ENCODE assay signal across 14 cellular contexts in the genomic region with DNA sequence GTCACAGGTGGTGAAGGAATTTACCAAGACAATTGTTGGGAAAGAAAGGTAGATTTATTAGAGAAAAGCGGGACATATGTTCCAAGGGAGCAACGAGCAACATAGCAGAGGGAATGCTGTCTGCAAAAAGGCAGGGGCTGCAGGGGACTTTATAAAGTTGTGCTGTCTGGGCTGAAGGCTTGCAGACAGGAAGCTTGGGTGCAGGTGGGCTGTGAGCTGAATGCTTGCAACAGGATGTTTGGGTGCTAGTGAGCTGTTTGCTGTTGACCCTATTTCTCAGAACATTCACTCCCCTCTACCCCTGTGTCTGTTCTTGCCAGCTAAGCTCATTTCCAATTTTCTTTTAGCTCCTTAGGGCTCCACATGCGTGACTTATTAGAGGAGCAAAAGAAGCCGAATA. TPM values are rescaled to one million over a fixed set of nuclear protein-coding genes. Genes with fewer than 3 reads are reported as not detected.
DNase-seq lines count a peak whose midpoint lies in the region; ATAC-seq and TF ChIP-seq lines count a peak whose summit lies in the region.
"Had no signal": no experiment of that assay in that cellular context is flagged by ENCODE, and none has a peak within 500 bp of the region (broad histone marks: within the 10 kb centered on the region; RNA-seq: fewer than 3 reads in every experiment).

No MANE protein-coding gene starts in this region.

- H3K27ac ChIP-seq in effector memory CD4-positive, alpha-beta T cell (ENCODE audit: insufficient read depth, low read length, poor library complexity, severe bottlenecking): no peak overlapping the region
- H3K27ac ChIP-seq in thymus (ENCODE audit: low read depth): peak overlapping the region; percentile 100
- H3K27ac ChIP-seq: RWPE1 had no signal

- peaks cover 4% of the 10 kb centered on the region for H3K27me3 Mint-ChIP-seq in activated naive CD4-positive, alpha-beta T cell treated with anti-CD3 and anti-CD28 coated beads, Interleukin-2, amount 10 ng/mL, durations not matched to agents 7 days and 5 days
- H3K27me3 Mint-ChIP-seq in activated CD8-positive, alpha-beta T cell treated with anti-CD3 and anti-CD28 coated beads for 36 hours: no peaks in the 10 kb centered on the region

- peak overlapping the region; percentile 43 for H3K4me3 Mint-ChIP-seq in activated naive CD4-positive, alpha-beta T cell treated with anti-CD3 and anti-CD28 coated beads, Interleukin-2, amount 10 ng/mL, durations not matched to agents 7 days and 5 days
- peak overlapping the region; percentile 77 for H3K4me3 Mint-ChIP-seq in activated CD8-positive, alpha-beta T cell treated with anti-CD3 and anti-CD28 coated beads for 36 hours
- H3K4me3 Mint-ChIP-seq: nephron had no signal

- ATAC-seq in activated CD8-positive, alpha-beta T cell treated with anti-CD3 and anti-CD28 coated beads for 36 hours: peak; percentile 82
- ATAC-seq in GM21447 (IDR thresholded peaks at IDR 0.05; ENCODE audit: unreplicated experiment): no peak
- ATAC-seq: left ventricle myocardium superior had no signal

- peaks cover 33% of the 10 kb centered on the region for H3K4me1 Mint-ChIP-seq in activated naive CD4-positive, alpha-beta T cell treated with anti-CD3 and anti-CD28 coated beads, Interleukin-2, amount 10 ng/mL, durations not matched to agents 7 days and 5 days
- H3K4me1 Mint-ChIP-seq in activated CD8-positive, alpha-beta T cell treated with anti-CD3 and anti-CD28 coated beads for 36 hours (ENCODE audit: low read depth): peaks cover 56% of the 10 kb centered on the region
- H3K4me1 Mint-ChIP-seq: nephron had no signal

- H3K4me1 ChIP-seq in effector memory CD4-positive, alpha-beta T cell (ENCODE audit: control insufficient read depth, insufficient read depth, low read length, poor library complexity, severe bottlenecking): peaks cover 7% of the 10 kb centered on the region
- peaks cover 17% of the 10 kb centered on the region for H3K4me1 ChIP-seq in thymus (ENCODE audit: control insufficient read depth, insufficient read depth, low read length)
- H3K4me1 ChIP-seq: upper lobe of left lung had no signal

- no peaks in the 10 kb centered on the region for H3K36me3 Mint-ChIP-seq in activated naive CD4-positive, alpha-beta T cell treated with anti-CD3 and anti-CD28 coated beads, Interleukin-2, amount 10 ng/mL, durations not matched to agents 7 days and 5 days
- no peaks in the 10 kb centered on the region for H3K36me3 Mint-ChIP-seq in activated CD8-positive, alpha-beta T cell treated with anti-CD3 and anti-CD28 coated beads for 36 hours (ENCODE audit: low read depth)

- H3K4me3 ChIP-seq in effector memory CD4-positive, alpha-beta T cell (ENCODE audit: insufficient read depth, low read depth, low read length, poor library complexity, severe bottlenecking): peak overlapping the region; percentile 17
- H3K4me3 ChIP-seq in thymus (ENCODE audit: low read length): peak overlapping the region; percentile 70
- H3K4me3 ChIP-seq: upper lobe of left lung had no signal

- H3K27me3 ChIP-seq in effector memory CD4-positive, alpha-beta T cell (replicated peaks; ENCODE audit: control insufficient read depth, insufficient read depth, low read length, poor library complexity, severe bottlenecking): no peaks in the 10 kb centered on the region
- no peaks in the 10 kb centered on the region for H3K27me3 ChIP-seq in thymus (ENCODE audit: control insufficient read depth, insufficient read depth)
- H3K27me3 ChIP-seq: upper lobe of left lung had no signal

- POLR2A ChIA-PET in activated CD8-positive, alpha-beta T cell treated with anti-CD3 and anti-CD28 coated beads for 36 hours (lab: Charles Lee): interaction anchor here (0.8 to 1.4 kb wide), 4 partner anchors 10 to 119 kb away, joined by 3 to 4 read pairs (median 3); a partner anchor contains a TSS

- intact Hi-C loops in activated CD8-positive, alpha-beta T cell treated with anti-CD3 and anti-CD28 coated beads for 36 hours (cut with micrococcal nuclease): no loop called here

- H3K9me3 ChIP-seq in effector memory CD4-positive, alpha-beta T cell (ENCODE audit: control insufficient read depth, low read length): no peaks in the 10 kb centered on the region
- H3K9me3 ChIP-seq in thymus (ENCODE audit: control insufficient read depth): no peaks in the 10 kb centered on the region
- H3K9me3 ChIP-seq: upper lobe of left lung had no signal

- WGBS in thymus: 45% methylated on average over 4 of the region's 4 CpGs

- no peaks in the 10 kb centered on the region for H3K36me3 ChIP-seq in effector memory CD4-positive, alpha-beta T cell (ENCODE audit: control insufficient read depth, insufficient read depth, low read length)
- H3K36me3 ChIP-seq in thymus (ENCODE audit: control insufficient read depth, insufficient read depth): no peaks in the 10 kb centered on the region
- H3K36me3 ChIP-seq: upper lobe of left lung had no signal

- peak overlapping the region; percentile 66 for H3K27ac Mint-ChIP-seq in activated naive CD4-positive, alpha-beta T cell treated with anti-CD3 and anti-CD28 coated beads, Interleukin-2, amount 10 ng/mL, durations not matched to agents 7 days and 5 days
- H3K27ac Mint-ChIP-seq in activated CD8-positive, alpha-beta T cell treated with anti-CD3 and anti-CD28 coated beads for 36 hours: peak overlapping the region; percentile 96
- H3K27ac Mint-ChIP-seq: nephron had no signal

- DNase-seq in activated naive CD4-positive, alpha-beta T cell treated with anti-CD3 and anti-CD28 coated beads, Interleukin-2, amount 10 ng/mL, durations not matched to agents 7 days and 5 days: peak; percentile 60
- no peak for DNase-seq in activated naive CD4-positive, alpha-beta T cell treated with anti-CD3 and anti-CD28 coated beads, Interleukin-2, amount 50 U/mL, for 16 hours
- DNase-seq in activated CD8-positive, alpha-beta T cell treated with anti-CD3 and anti-CD28 coated beads for 36 hours: peak; percentile 63
- DNase-seq in effector memory CD4-positive, alpha-beta T cell: no peak
- DNase-seq in HuH-7 (ENCODE audit: low spot score) (no peak), NCI-H1694 treated with DMSO at 0.1 percent for 48 hours (lab: John Stamatoyannopoulos, UW) (no peak)
- DNase-seq: foreskin melanocyte, left ventricle myocardium superior, upper lobe of left lung had no signal

- CTCF ChIA-PET in activated naive CD4-positive, alpha-beta T cell treated with anti-CD3 and anti-CD28 coated beads, Interleukin-2, amount 10 ng/mL, durations not matched to agents 7 days and 5 days (lab: Charles Lee): interaction anchor here (1.0 to 1.3 kb wide), 3 partner anchors 65 to 132 kb away, joined by 4 to 6 read pairs (median 4); no protein-coding TSS in a partner anchor
- CTCF ChIA-PET in activated CD8-positive, alpha-beta T cell treated with anti-CD3 and anti-CD28 coated beads for 36 hours (lab: Charles Lee): interaction anchor here (0.8 to 2.8 kb wide), 8 partner anchors 9 to 257 kb away, joined by 3 to 16 read pairs (median 4); a partner anchor contains a TSS

- no peaks in the 10 kb centered on the region for H3K9me3 Mint-ChIP-seq in activated naive CD4-positive, alpha-beta T cell treated with anti-CD3 and anti-CD28 coated beads, Interleukin-2, amount 10 ng/mL, durations not matched to agents 7 days and 5 days
- H3K9me3 Mint-ChIP-seq in activated CD8-positive, alpha-beta T cell treated with anti-CD3 and anti-CD28 coated beads for 36 hours: no peaks in the 10 kb centered on the region
- H3K9me3 Mint-ChIP-seq: nephron had no signal

- no peak for TF ChIP-seq CTCF in activated CD8-positive, alpha-beta T cell treated with anti-CD3 and anti-CD28 coated beads for 36 hours (IDR thresholded peaks at IDR 0.05)

RNA-seq across cellular contexts. Expression of a gene that starts 21.5 kb away (rescaled TPM):
- 100 to 1,000 TPM; 171 to 191 TPM for total RNA-seq in activated CD8-positive, alpha-beta T cell treated with anti-CD3 and anti-CD28 coated beads for 36 hours
- polyA plus RNA-seq in thymus: 58.3 TPM

RNA-seq across cellular contexts. Expression of a gene that starts 26.1 kb away (rescaled TPM):
- total RNA-seq in activated CD8-positive, alpha-beta T cell treated with anti-CD3 and anti-CD28 coated beads for 36 hours: 10 to 100 TPM; 52.5 to 54.2 TPM
- 3,725 TPM for polyA plus RNA-seq in thymus

RNA-seq across cellular contexts. Expression of a gene that starts 38.8 kb away (rescaled TPM):
- 1 to 10 TPM; 2.3 to 2.7 TPM for total RNA-seq in activated CD8-positive, alpha-beta T cell treated with anti-CD3 and anti-CD28 coated beads for 36 hours
- 50.7 TPM for polyA plus RNA-seq in thymus
- total RNA-seq: cerebellum, left ventricle myocardium superior had no signal

RNA-seq across cellular contexts. Expression of a gene that starts 40.6 kb away (rescaled TPM):
- total RNA-seq in activated CD8-positive, alpha-beta T cell treated with anti-CD3 and anti-CD28 coated beads for 36 hours: 10 to 100 TPM; 35.9 to 39.0 TPM
- polyA plus RNA-seq in thymus: 353 TPM
- total RNA-seq: cerebellum, left ventricle myocardium superior had no signal

RNA-seq across cellular contexts. Expression of a gene that starts 50.7 kb away (rescaled TPM):
- 1 to 10 TPM; 7.7 to 9.0 TPM for total RNA-seq in activated CD8-positive, alpha-beta T cell treated with anti-CD3 and anti-CD28 coated beads for 36 hours
- polyA plus RNA-seq in thymus: 24.6 TPM

Comparison
In these comparisons a context has a peak if more than half of its experiments do, and no peak if none do; other contexts are left out.
1. DNase-seq: peak in activated naive CD4-positive, alpha-beta T cell treated with anti-CD3 and anti-CD28 coated beads, Interleukin-2, amount 10 ng/mL, durations not matched to agents 7 days and 5 days (single experiment) and activated CD8-positive, alpha-beta T cell treated with anti-CD3 and anti-CD28 coated beads for 36 hours (single experiment); none in activated naive CD4-positive, alpha-beta T cell treated with anti-CD3 and anti-CD28 coated beads, Interleukin-2, amount 50 U/mL, for 16 hours (single experiment), effector memory CD4-positive, alpha-beta T cell (0 of 3), HuH-7 (single experiment) and NCI-H1694 treated with DMSO at 0.1 percent for 48 hours (single experiment).